16 cellular contexts compared by ENCODE assay signal in genomic region chr9:15144567-15145174, GRCh38.
DNase-seq lines count a peak whose midpoint lies in the region; ATAC-seq and TF ChIP-seq lines count a peak whose summit lies in the region.
"Had no signal": no experiment of that assay in that cellular context is flagged by ENCODE, and none has a peak within 500 bp of the region (broad histone marks: within the 10 kb centered on the region; RNA-seq: fewer than 3 reads in every experiment).

No MANE protein-coding gene starts in this region.

- H3K4me3 ChIP-seq in heart right ventricle, result no peak overlapping the region
- no peak overlapping the region for H3K4me3 ChIP-seq in epithelial cell of esophagus (ENCODE audit: low read length)
- H3K4me3 ChIP-seq: body of pancreas had no signal

- intact Hi-C loops in left cardiac atrium (cut with DNase I), result loop anchor here in 1 of 2 donors (5.0 kb wide), 1 partner anchor 37 kb away; no protein-coding TSS in a partner anchor
- intact Hi-C loops in heart right ventricle (cut with DNase I), result loop anchor here in 2 of 10 donors (5.0 kb wide), 2 partner anchors 42 to 527 kb away; no protein-coding TSS in a partner anchor

- in situ Hi-C loops in GM13976 (cut with MboI; ENCODE audit: low sequenced_read_pairs, unreplicated experiment), result loop anchor here (25.0 kb wide), 1 partner anchor 682 kb away; no protein-coding TSS in a partner anchor

- H3K9me3 Mint-ChIP-seq in stimulated activated effector memory CD8-positive, alpha-beta T cell treated with anti-CD3 and anti-CD28 coated beads, Interleukin-12 subunit alpha, Interleukin-12 subunit beta, amount 100 ng/mL, for 72 hours, result no peaks in the 10 kb centered on the region
- H3K9me3 Mint-ChIP-seq: activated T-helper 2 cell treated with anti-CD3 and anti-CD28 coated beads, Interferon-gamma antibody, Interleukin-2, Interleukin-4, amounts not matched to agents 10 μg/mL and 5 μg/mL and 100 μg/mL, durations not matched to agents 14 hours and 24 hours and 36 hours; endodermal cell; type B pancreatic cell had no signal

- peak; percentile 19 to 51 for ATAC-seq in left cardiac atrium
- no peak for ATAC-seq in heart right ventricle
- no peak for ATAC-seq in HG03108 (IDR thresholded peaks at IDR 0.05; ENCODE audit: unreplicated experiment)
- ATAC-seq in stimulated activated effector memory CD8-positive, alpha-beta T cell treated with anti-CD3 and anti-CD28 coated beads, Interleukin-12 subunit alpha, Interleukin-12 subunit beta, amount 100 ng/mL, for 72 hours, result no peak
- ATAC-seq: body of pancreas had no signal

- TF ChIP-seq CTCF in heart right ventricle (IDR thresholded peaks at IDR 0.05) (no peak), epithelial cell of esophagus (IDR thresholded peaks at IDR 0.05; ENCODE audit: insufficient read depth, low read depth, low read length, missing control alignments) (no peak), GM13976 (IDR thresholded peaks at IDR 0.05; ENCODE audit: borderline replicate concordance, control extremely low read depth, extremely low read depth, insufficient read depth, missing control alignments) (no peak)

- no peak overlapping the region for H3K4me3 Mint-ChIP-seq in stimulated activated effector memory CD8-positive, alpha-beta T cell treated with anti-CD3 and anti-CD28 coated beads, Interleukin-12 subunit alpha, Interleukin-12 subunit beta, amount 100 ng/mL, for 72 hours
- H3K4me3 Mint-ChIP-seq: endodermal cell, type B pancreatic cell had no signal

- H3K27ac Mint-ChIP-seq in stimulated activated effector memory CD8-positive, alpha-beta T cell treated with anti-CD3 and anti-CD28 coated beads, Interleukin-12 subunit alpha, Interleukin-12 subunit beta, amount 100 ng/mL, for 72 hours, result no peak overlapping the region
- H3K27ac Mint-ChIP-seq: activated T-helper 2 cell treated with anti-CD3 and anti-CD28 coated beads, Interferon-gamma antibody, Interleukin-2, Interleukin-4, amounts not matched to agents 10 μg/mL and 5 μg/mL and 100 μg/mL, durations not matched to agents 14 hours and 24 hours and 36 hours; endodermal cell; type B pancreatic cell had no signal

- no peaks in the 10 kb centered on the region for H3K27me3 ChIP-seq in heart right ventricle
- H3K27me3 ChIP-seq: body of pancreas had no signal

- DNase-seq in left cardiac atrium (peak; percentile 28), heart right ventricle (no peak), NCI-H2196 treated with DMSO at 0.1 percent for 48 hours (lab: John Stamatoyannopoulos, UW; ENCODE audit: unreplicated experiment) (peak; percentile 76), epithelial cell of esophagus (ENCODE audit: low read depth) (peak; percentile 89), GM13976 (ENCODE audit: low spot score) (no peak), GM19238 (ENCODE audit: insufficient read length, low spot score) (no peak)
- DNase-seq in stimulated activated effector memory CD8-positive, alpha-beta T cell treated with anti-CD3 and anti-CD28 coated beads, Interleukin-12 subunit alpha, Interleukin-12 subunit beta, amount 100 ng/mL, for 72 hours (ENCODE audit: low spot score in 2 of 2), result no peak
- DNase-seq: ACHN; activated CD4-positive, alpha-beta T cell treated with anti-CD3 and anti-CD28 coated beads for 4 hours; body of pancreas; endodermal cell; stimulated activated CD4-positive, alpha-beta T cell treated with anti-CD3 and anti-CD28 coated beads, Interleukin-15, amount 100 ng/mL, for 24 hours; stimulated activated CD8-positive, alpha-beta memory T cell treated with anti-CD3 and anti-CD28 coated beads, Interleukin-4, amount 100 ng/mL, for 48 hours had no signal

- H3K9me3 ChIP-seq in heart right ventricle, result no peaks in the 10 kb centered on the region
- H3K9me3 ChIP-seq: body of pancreas had no signal

- no peaks in the 10 kb centered on the region for H3K4me1 Mint-ChIP-seq in stimulated activated effector memory CD8-positive, alpha-beta T cell treated with anti-CD3 and anti-CD28 coated beads, Interleukin-12 subunit alpha, Interleukin-12 subunit beta, amount 100 ng/mL, for 72 hours

- H3K4me1 ChIP-seq in heart right ventricle, result peaks cover 0 to 12% (median 0%) of the 10 kb centered on the region in 9 donors
- H3K4me1 ChIP-seq: body of pancreas had no signal

- WGBS in heart right ventricle, 2 donors, result 48 to 50% methylated on average over 6 of the region's 6 CpGs

- H3K36me3 ChIP-seq in heart right ventricle, result no peaks in the 10 kb centered on the region

- no peaks in the 10 kb centered on the region for H3K36me3 Mint-ChIP-seq in stimulated activated effector memory CD8-positive, alpha-beta T cell treated with anti-CD3 and anti-CD28 coated beads, Interleukin-12 subunit alpha, Interleukin-12 subunit beta, amount 100 ng/mL, for 72 hours
- H3K36me3 Mint-ChIP-seq: type B pancreatic cell had no signal

- H3K27ac ChIP-seq in heart right ventricle, result no peak overlapping the region
- H3K27ac ChIP-seq: body of pancreas had no signal

Comparison
In these comparisons a context has a peak if more than half of its experiments do, and no peak if none do; other contexts are left out.
1. ATAC-seq: peak in left cardiac atrium (2 of 2); none in heart right ventricle (0 of 8), HG03108 (single experiment) and stimulated activated effector memory CD8-positive, alpha-beta T cell treated with anti-CD3 and anti-CD28 coated beads, Interleukin-12 subunit alpha, Interleukin-12 subunit beta, amount 100 ng/mL, for 72 hours (single experiment).
2. DNase-seq: peak in left cardiac atrium (single experiment), NCI-H2196 treated with DMSO at 0.1 percent for 48 hours (single experiment) and epithelial cell of esophagus (single experiment); none in heart right ventricle (0 of 2), GM13976 (single experiment), stimulated activated effector memory CD8-positive, alpha-beta T cell treated with anti-CD3 and anti-CD28 coated beads, Interleukin-12 subunit alpha, Interleukin-12 subunit beta, amount 100 ng/mL, for 72 hours (0 of 2) and GM19238 (single experiment).